In the genomic region with DNA sequence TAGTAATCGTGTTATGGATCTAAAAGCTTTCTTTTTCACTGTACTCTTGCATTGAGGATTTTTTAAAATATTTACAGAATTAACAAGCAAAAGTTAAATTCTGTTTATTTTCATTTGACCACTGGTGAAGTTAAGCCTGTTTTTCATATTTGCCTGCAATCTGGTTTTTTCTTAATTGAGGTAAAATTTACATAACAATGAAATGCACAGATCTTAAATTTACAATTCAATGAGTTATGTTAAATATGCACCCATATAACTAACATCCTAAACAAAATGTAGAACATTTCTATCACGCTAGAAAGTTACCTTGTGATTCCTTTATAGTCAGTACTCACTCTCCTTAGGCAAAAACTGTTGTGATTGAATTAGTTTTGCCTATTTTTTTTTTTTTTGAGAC, we compare ENCODE assay signal across 19 cellular contexts. TPM values are rescaled to one million over a fixed set of nuclear protein-coding genes. Genes with fewer than 3 reads are reported as not detected.
DNase-seq lines count a peak whose midpoint lies in the region; ATAC-seq, FAIRE-seq and TF ChIP-seq lines count a peak whose summit lies in the region.
"Had no signal": no experiment of that assay in that cellular context is flagged by ENCODE, and none has a peak within 500 bp of the region (broad histone marks: within the 10 kb centered on the region; RNA-seq: fewer than 3 reads in every experiment).

No MANE protein-coding gene starts in this region.

- H3K27me3 ChIP-seq in HUES48 (ENCODE audit: control insufficient read depth, insufficient read depth, low read length) (no peaks in the 10 kb centered on the region), thoracic aorta (replicated peaks; ENCODE audit: insufficient read depth) (no peaks in the 10 kb centered on the region)
- H3K27me3 ChIP-seq: BLaER1 had no signal

- TF ChIP-seq RAD21 in A549 (conservative IDR thresholded peaks at IDR 0.05 in 1 of 2, IDR thresholded peaks at IDR 0.05 in 1 of 2) = no peak

- POLR2A ChIA-PET in A549 (lab: Yijun Ruan, JAX) = interaction anchor here (0.7 to 0.9 kb wide), 2 partner anchors 58 to 337 kb away, joined by 4 to 6 read pairs; partner anchors contain the start of gene ZNF143
- POLR2A ChIA-PET in WTC11 (lab: Charles Lee) = interaction anchor here (0.6 kb wide), 1 partner anchor 240 kb away, joined by 4 read pairs; no protein-coding TSS in a partner anchor

- peak overlapping the region; percentile 21 for H3K4me3 Mint-ChIP-seq in WTC11
- H3K4me3 Mint-ChIP-seq: CD14-positive monocyte; CD4-positive, alpha-beta memory T cell; IgD-negative memory B cell had no signal

- no peak for ATAC-seq in A549
- ATAC-seq in WTC11 = no peak; the same call in 1 of the 2 replicates
- ATAC-seq in thoracic aorta (ENCODE audit: insufficient number of reproducible peaks, low FRiP score, low read depth) = no peak
- ATAC-seq: GM12878, HepG2 had no signal

- no peak for TF ChIP-seq POLR2A in A549 (IDR thresholded peaks at IDR 0.05; ENCODE audit: low read length)

- peaks cover 3% of the 10 kb centered on the region for H3K9me3 Mint-ChIP-seq in WTC11
- H3K9me3 Mint-ChIP-seq: CD4-positive, alpha-beta memory T cell; IgD-negative memory B cell had no signal

- H3K9me3 ChIP-seq in A549 (no peaks in the 10 kb centered on the region), HUES48 (ENCODE audit: control insufficient read depth, insufficient read depth, low read length) (no peaks in the 10 kb centered on the region), thoracic aorta (no peaks in the 10 kb centered on the region)
- H3K9me3 ChIP-seq: BLaER1 had no signal

- no peak overlapping the region for H3K4me2 ChIP-seq in A549
- H3K4me2 ChIP-seq: BLaER1 had no signal

- H3K27ac ChIP-seq in A549 (no peak overlapping the region), HUES48 (ENCODE audit: low read depth, low read length) (peak overlapping the region; percentile 15), thoracic aorta (peak overlapping the region; percentile 9 to 37)
- H3K27ac ChIP-seq: 22Rv1, BLaER1, GM23248 had no signal

- WGBS in A549 (ENCODE audit: missing lambda C conversion rate) = 86% methylated on average over 2 of the region's 2 CpGs

- DNase-seq in A549 (ENCODE audit: low read depth in 1 of 2, low spot score in 1 of 2) = no peak
- DNase-seq in WTC11 (ENCODE audit: low spot score) = no peak
- no peak for DNase-seq in thoracic aorta (ENCODE audit: low spot score)
- DNase-seq in ecto neural progenitor cell (ENCODE audit: low spot score) = no peak
- DNase-seq in COR-L47 (lab: John Stamatoyannopoulos, UW) = no peak
- no peak for DNase-seq in HK-2 (ENCODE audit: unreplicated experiment)
- DNase-seq: Calu3; CD4-positive, alpha-beta memory T cell; DMS79 treated with DMSO at 0.1 percent for 48 hours; GM23248; H7; KBM-7 had no signal

- H3K27ac Mint-ChIP-seq in WTC11 = peak overlapping the region; percentile 89
- H3K27ac Mint-ChIP-seq: CD14-positive monocyte; CD4-positive, alpha-beta memory T cell; IgD-negative memory B cell had no signal

- no peaks in the 10 kb centered on the region for H3K27me3 Mint-ChIP-seq in WTC11 (ENCODE audit: low read depth)
- H3K27me3 Mint-ChIP-seq: CD4-positive, alpha-beta memory T cell; IgD-negative memory B cell had no signal

- H3K36me3 ChIP-seq in HUES48 (ENCODE audit: control insufficient read depth, insufficient read depth, low read length) (peaks cover 25% of the 10 kb centered on the region), thoracic aorta (peaks cover 13% of the 10 kb centered on the region)

- H3K4me1 Mint-ChIP-seq in WTC11 = peaks cover 24% of the 10 kb centered on the region

- CTCF ChIA-PET in A549 (lab: Yijun Ruan, JAX) (interaction anchor here (0.6 to 1.4 kb wide), 6 partner anchors 12 to 792 kb away, joined by 3 to 6 read pairs (median 4); no protein-coding TSS in a partner anchor), WTC11 (lab: Charles Lee) (interaction anchor here (0.7 to 1.4 kb wide), 4 partner anchors 12 to 229 kb away, joined by 3 to 13 read pairs (median 6); no protein-coding TSS in a partner anchor)

- H3K4me1 ChIP-seq in A549 (no peaks in the 10 kb centered on the region), HUES48 (ENCODE audit: control insufficient read depth, insufficient read depth, low read length) (peaks cover 15% of the 10 kb centered on the region), thoracic aorta (ENCODE audit: control insufficient read depth in 1 of 2, low read depth in 2 of 2) (peaks cover 0 to 15% of the 10 kb centered on the region in 2 donors)
- H3K4me1 ChIP-seq: BLaER1 had no signal

- FAIRE-seq in A549 (lab: Jason Lieb, UNC) = peak; percentile 56
- FAIRE-seq: GM12878, HepG2 had no signal

- no peak overlapping the region for H3K9ac ChIP-seq in HUES48 (ENCODE audit: low read depth, low read length)
- H3K9ac ChIP-seq: BLaER1, GM23248 had no signal

- TF ChIP-seq EP300 in A549 (IDR thresholded peaks at IDR 0.05) = no peak

- H3K4me3 ChIP-seq in A549 (no peak overlapping the region), HUES48 (ENCODE audit: low read depth, low read length) (no peak overlapping the region), thoracic aorta (peak overlapping the region; percentile 4)
- H3K4me3 ChIP-seq: BLaER1, GM12878, GM23248 had no signal

- TF ChIP-seq CTCF in A549 (IDR thresholded peaks at IDR 0.05) (no peak), WTC11 (IDR thresholded peaks at IDR 0.05) (no peak), thoracic aorta (IDR thresholded peaks at IDR 0.05) (no peak)

- peaks cover 52% of the 10 kb centered on the region for H3K36me3 Mint-ChIP-seq in WTC11

TF ChIP-seq in A549, 52 proteins besides CTCF, POLR2A, EP300 and RAD21:
- TF ChIP-seq ZSCAN20 (CRISPR knock-in tag; IDR thresholded peaks at IDR 0.05) (no peak), ZNF302 (CRISPR knock-in tag; IDR thresholded peaks at IDR 0.05) (no peak), ESRRA (IDR thresholded peaks at IDR 0.05; ENCODE audit: borderline replicate concordance, low read length) (no peak), NR3C1 (IDR thresholded peaks at IDR 0.05) (no peak), HES2 (IDR thresholded peaks at IDR 0.05) (no peak)

TF ChIP-seq in WTC11, 78 proteins besides CTCF, POLR2A, EP300 and RAD21:
- no peak for TF ChIP-seq SMAD4 (CRISPR knock-in tag; IDR thresholded peaks at IDR 0.05)
- no peak for TF ChIP-seq FOXJ3 (CRISPR knock-in tag; IDR thresholded peaks at IDR 0.05; ENCODE audit: borderline replicate concordance)
- TF ChIP-seq ZNF671 (CRISPR knock-in tag; IDR thresholded peaks at IDR 0.05) = no peak
- TF ChIP-seq HMGA2 (CRISPR knock-in tag; IDR thresholded peaks at IDR 0.05) = no peak
- TF ChIP-seq, protein P1, sequence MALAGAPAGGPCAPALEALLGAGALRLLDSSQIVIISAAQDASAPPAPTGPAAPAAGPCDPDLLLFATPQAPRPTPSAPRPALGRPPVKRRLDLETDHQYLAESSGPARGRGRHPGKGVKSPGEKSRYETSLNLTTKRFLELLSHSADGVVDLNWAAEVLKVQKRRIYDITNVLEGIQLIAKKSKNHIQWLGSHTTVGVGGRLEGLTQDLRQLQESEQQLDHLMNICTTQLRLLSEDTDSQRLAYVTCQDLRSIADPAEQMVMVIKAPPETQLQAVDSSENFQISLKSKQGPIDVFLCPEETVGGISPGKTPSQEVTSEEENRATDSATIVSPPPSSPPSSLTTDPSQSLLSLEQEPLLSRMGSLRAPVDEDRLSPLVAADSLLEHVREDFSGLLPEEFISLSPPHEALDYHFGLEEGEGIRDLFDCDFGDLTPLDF (CRISPR knock-in tag; IDR thresholded peaks at IDR 0.05) = no peak
- no peak for TF ChIP-seq PREB (CRISPR knock-in tag; IDR thresholded peaks at IDR 0.05; ENCODE audit: borderline replicate concordance)
- TF ChIP-seq NFATC4 (CRISPR knock-in tag; IDR thresholded peaks at IDR 0.05) = no peak
- TF ChIP-seq MAX (CRISPR knock-in tag; IDR thresholded peaks at IDR 0.05) = no peak
- TF ChIP-seq, protein P2, sequence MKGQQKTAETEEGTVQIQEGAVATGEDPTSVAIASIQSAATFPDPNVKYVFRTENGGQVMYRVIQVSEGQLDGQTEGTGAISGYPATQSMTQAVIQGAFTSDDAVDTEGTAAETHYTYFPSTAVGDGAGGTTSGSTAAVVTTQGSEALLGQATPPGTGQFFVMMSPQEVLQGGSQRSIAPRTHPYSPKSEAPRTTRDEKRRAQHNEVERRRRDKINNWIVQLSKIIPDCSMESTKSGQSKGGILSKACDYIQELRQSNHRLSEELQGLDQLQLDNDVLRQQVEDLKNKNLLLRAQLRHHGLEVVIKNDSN (CRISPR knock-in tag; IDR thresholded peaks at IDR 0.05) = no peak
- TF ChIP-seq ZNF263 (CRISPR knock-in tag; IDR thresholded peaks at IDR 0.05; ENCODE audit: low read depth) = no peak

RNA-seq across cellular contexts. Expression of gene WEE1, which starts 54.6 kb away (rescaled TPM):
- polyA plus RNA-seq in A549 (2011; rRNA removed) (32.8 and 41.3 TPM in 2 replicates), A549 (2017; fragmentation: RNase III; extraction: RNeasy Plus Mini Kit Qiagen cat#74134 plus additional on column Dnase treatment) (18.6 to 19.5 TPM (median 18.6 TPM) in 3 replicates)
- 13.2 and 15.5 TPM in 2 replicates for polyA plus RNA-seq in A549 (2012; cell fraction: cytosol; rRNA removed)
- 24.6 and 34.6 TPM in 2 replicates for polyA plus RNA-seq in A549 (2012; cell fraction: nucleus; rRNA removed)
- 20.2 and 32.0 TPM in 2 replicates for polyA minus RNA-seq in A549 (2011; rRNA and poly(A)+ RNA removed)
- total RNA-seq in WTC11 (2021) (85.5 to 109 TPM (median 91.3 TPM) in 3 replicates), thoracic aorta (10 to 100 TPM; 36.9 to 44.3 TPM)

RNA-seq across cellular contexts. Expression of gene ZNF143, which starts 58.0 kb away (rescaled TPM):
- 37.7 and 38.4 TPM in 2 replicates for polyA plus RNA-seq in A549 (2011; rRNA removed)
- polyA plus RNA-seq in A549 (2012; cell fraction: cytosol; rRNA removed) = 18.9 and 26.1 TPM in 2 replicates
- polyA plus RNA-seq in A549 (2012; cell fraction: nucleus; rRNA removed) = 20.7 and 21.0 TPM in 2 replicates
- 14.4 to 17.7 TPM (median 14.9 TPM) in 3 replicates for polyA plus RNA-seq in A549 (2017; fragmentation: RNase III; extraction: RNeasy Plus Mini Kit Qiagen cat#74134 plus additional on column Dnase treatment)
- 92.8 and 135 TPM in 2 replicates for polyA minus RNA-seq in A549 (2011; rRNA and poly(A)+ RNA removed)
- 34.0 to 35.8 TPM (median 34.0 TPM) in 3 replicates for total RNA-seq in WTC11 (2021)
- 10 to 100 TPM; 45.1 to 80.6 TPM for total RNA-seq in thoracic aorta

Comparison
In these comparisons a context has a peak if more than half of its experiments do, and no peak if none do; other contexts are left out.
1. H3K27ac ChIP-seq: peak in HUES48 (single experiment) and thoracic aorta (2 of 2); none in A549 (0 of 2).